Comparison of ENCODE assay signal across 1 cellular context in genomic region chr11:118605116-118605867, GRCh38.
TF ChIP-seq lines count a peak whose summit lies in the region.

No MANE protein-coding gene starts in this region.

TF ChIP-seq in SK-N-SH, 30 proteins besides CTCF, POLR2A, EP300 and RAD21 (continued from another document):
- TF ChIP-seq MXI1 (IDR thresholded peaks at IDR 0.05; ENCODE audit: low read depth, low read length) (peak; percentile 58; the same call in 1 of the 2 replicates), RCOR1 (IDR thresholded peaks at IDR 0.05; ENCODE audit: low read length) (0 out of 2 replicates have a peak, but pooled peaks have one; percentile 31), CHD2 (IDR thresholded peaks at IDR 0.05; ENCODE audit: low read length, partially characterized antibody) (peak; percentile 47), SMC3 (IDR thresholded peaks at IDR 0.05; ENCODE audit: low read depth, low read length) (no peak), FOXM1 (IDR thresholded peaks at IDR 0.05; ENCODE audit: low read depth) (no peak), NFIC (IDR thresholded peaks at IDR 0.05; ENCODE audit: borderline replicate concordance) (no peak), FOXJ3 (CRISPR knock-in tag; IDR thresholded peaks at IDR 0.05) (no peak), RFX5 (IDR thresholded peaks at IDR 0.05; ENCODE audit: low read length) (no peak), FOSL2 (IDR thresholded peaks at IDR 0.05; ENCODE audit: borderline replicate concordance, low read depth) (no peak), TCF12 (IDR thresholded peaks at IDR 0.05) (peak; percentile 91), EZH2phosphoT487 (IDR thresholded peaks at IDR 0.05; ENCODE audit: borderline replicate concordance, low read depth) (no peak), MAX (IDR thresholded peaks at IDR 0.05; ENCODE audit: low read depth) (no peak), TAF1 (IDR thresholded peaks at IDR 0.05; ENCODE audit: borderline replicate concordance, low read depth, low read length) (no peak), GATA2 (CRISPR knock-in tag; IDR thresholded peaks at IDR 0.05) (no peak), USF1 (IDR thresholded peaks at IDR 0.05; ENCODE audit: borderline replicate concordance, low read depth) (no peak)
- TF ChIP-seq, protein P1, sequence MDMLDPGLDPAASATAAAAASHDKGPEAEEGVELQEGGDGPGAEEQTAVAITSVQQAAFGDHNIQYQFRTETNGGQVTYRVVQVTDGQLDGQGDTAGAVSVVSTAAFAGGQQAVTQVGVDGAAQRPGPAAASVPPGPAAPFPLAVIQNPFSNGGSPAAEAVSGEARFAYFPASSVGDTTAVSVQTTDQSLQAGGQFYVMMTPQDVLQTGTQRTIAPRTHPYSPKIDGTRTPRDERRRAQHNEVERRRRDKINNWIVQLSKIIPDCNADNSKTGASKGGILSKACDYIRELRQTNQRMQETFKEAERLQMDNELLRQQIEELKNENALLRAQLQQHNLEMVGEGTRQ (IDR thresholded peaks at IDR 0.05; ENCODE audit: borderline replicate concordance, low read depth, low read length): no peak
